Comparison of ENCODE assay signal across 11 cellular contexts in genomic region chr15:85361306-85361705, GRCh38. TPM values are rescaled to one million over a fixed set of nuclear protein-coding genes. Genes with fewer than 3 reads are reported as not detected.
DNase-seq lines count a peak whose midpoint lies in the region; ATAC-seq and TF ChIP-seq lines count a peak whose summit lies in the region.
"Had no signal": no experiment of that assay in that cellular context is flagged by ENCODE, and none has a peak within 500 bp of the region (broad histone marks: within the 10 kb centered on the region; RNA-seq: fewer than 3 reads in every experiment).

No MANE protein-coding gene starts in this region.

- no peak for DNase-seq in activated CD8-positive, alpha-beta T cell treated with anti-CD3 and anti-CD28 coated beads for 36 hours
- DNase-seq in OCI-M1 (lab: John Stamatoyannopoulos, UW) = no peak
- DNase-seq in CD1c-positive myeloid dendritic cell (ENCODE audit: extremely low spot score) = no peak
- no peak for DNase-seq in cortex of kidney (lab: John Stamatoyannopoulos, UW)
- DNase-seq: aorta, NCI-H526, sigmoid colon had no signal

- no peak overlapping the region for H3K27ac Mint-ChIP-seq in activated CD8-positive, alpha-beta T cell treated with anti-CD3 and anti-CD28 coated beads for 36 hours

- intact Hi-C loops in activated CD8-positive, alpha-beta T cell treated with anti-CD3 and anti-CD28 coated beads for 36 hours (cut with micrococcal nuclease) = no loop called here

- H3K9me3 Mint-ChIP-seq in activated CD8-positive, alpha-beta T cell treated with anti-CD3 and anti-CD28 coated beads for 36 hours = no peaks in the 10 kb centered on the region

- H3K4me3 Mint-ChIP-seq in activated CD8-positive, alpha-beta T cell treated with anti-CD3 and anti-CD28 coated beads for 36 hours = no peak overlapping the region

- H3K27me3 Mint-ChIP-seq in activated CD8-positive, alpha-beta T cell treated with anti-CD3 and anti-CD28 coated beads for 36 hours = no peaks in the 10 kb centered on the region

- no peak for TF ChIP-seq CTCF in activated CD8-positive, alpha-beta T cell treated with anti-CD3 and anti-CD28 coated beads for 36 hours (IDR thresholded peaks at IDR 0.05)

- POLR2A ChIA-PET in activated CD8-positive, alpha-beta T cell treated with anti-CD3 and anti-CD28 coated beads for 36 hours (lab: Charles Lee) = no interaction called here

- CTCF ChIA-PET in activated CD8-positive, alpha-beta T cell treated with anti-CD3 and anti-CD28 coated beads for 36 hours (lab: Charles Lee) = interaction anchor here (1.2 to 1.4 kb wide), 3 partner anchors 8 to 52 kb away, joined by 3 to 5 read pairs (median 4); no protein-coding TSS in a partner anchor

- H3K4me1 Mint-ChIP-seq in activated CD8-positive, alpha-beta T cell treated with anti-CD3 and anti-CD28 coated beads for 36 hours (ENCODE audit: low read depth) = peaks cover 15% of the 10 kb centered on the region

- H3K36me3 Mint-ChIP-seq in activated CD8-positive, alpha-beta T cell treated with anti-CD3 and anti-CD28 coated beads for 36 hours (ENCODE audit: low read depth) = no peaks in the 10 kb centered on the region

- ATAC-seq in GM18498 (IDR thresholded peaks at IDR 0.05; ENCODE audit: unreplicated experiment) (peak; percentile 89), GM19372 (IDR thresholded peaks at IDR 0.05; ENCODE audit: low read depth, unreplicated experiment) (peak; percentile 78), HG02763 (IDR thresholded peaks at IDR 0.05; ENCODE audit: unreplicated experiment) (peak; percentile 72), HG03565 (IDR thresholded peaks at IDR 0.05; ENCODE audit: unreplicated experiment) (peak; percentile 70)
- ATAC-seq in activated CD8-positive, alpha-beta T cell treated with anti-CD3 and anti-CD28 coated beads for 36 hours = no peak

RNA-seq across cellular contexts. Expression of gene AKAP13, which starts 19.1 kb away (rescaled TPM):
- 10 to 100 TPM; 79.1 to 79.5 TPM for total RNA-seq in activated CD8-positive, alpha-beta T cell treated with anti-CD3 and anti-CD28 coated beads for 36 hours
